8 cellular contexts compared by ENCODE assay signal in genomic region chr17:8118769-8119574, GRCh38. TPM values are rescaled to one million over a fixed set of nuclear protein-coding genes. Genes with fewer than 3 reads are reported as not detected.
DNase-seq lines count a peak whose midpoint lies in the region; ATAC-seq, FAIRE-seq and TF ChIP-seq lines count a peak whose summit lies in the region.

No MANE protein-coding gene starts in this region.

- RAD21 ChIA-PET in GM12878 (lab: Charles Lee; ENCODE audit: unreplicated experiment), result interaction anchor here (0.6 to 3.3 kb wide), 26 partner anchors 9 to 206 kb away, joined by 3 to 40 read pairs (median 8); partner anchors contain the start of genes AURKB, BORCS6, CNTROB and RANGRF

- no TSS peak for BruUV-seq in GM12878 (replicated peaks; lab: Mats Ljungman, UMichigan)

- peak overlapping the region; percentile 39 for H2AFZ ChIP-seq in GM12878 (ENCODE audit: control insufficient read depth, low read depth, low read length)

- H3K79me2 ChIP-seq in GM12878 (ENCODE audit: control insufficient read depth, insufficient read depth, low read length), result no peaks in the 10 kb centered on the region

- TF ChIP-seq POLR2A in GM12878 (IDR thresholded peaks at IDR 0.05; ENCODE audit: low read depth, low read length), result no peak

- H3K27me3 ChIP-seq in GM12878 (replicated peaks in 1 of 2; ENCODE audit: control insufficient read depth in 2 of 2, insufficient read depth in 2 of 2, low read length in 1 of 2), result peaks cover 3 to 9% of the 10 kb centered on the region in 2 experiments; a peak in 3 of 4 replicates
- no peaks in the 10 kb centered on the region for H3K27me3 ChIP-seq in aorta (ENCODE audit: control insufficient read depth in 1 of 2, insufficient read depth in 2 of 2, low read length in 1 of 2)

- in situ Hi-C loops in GM12878 (cut with MboI), result loop anchor here (5.0 kb wide), 1 partner anchor 178 kb away; the partner anchor contains the start of gene SLC25A35

- 2% methylated on average over 38 of the region's 38 CpGs for WGBS in GM12878 (ENCODE audit: insufficient coverage, insufficient replicate concordance, low lambda C conversion rate, missing lambda C conversion rate)
- 0 to 1% methylated on average over 38 of the region's 38 CpGs for WGBS in aorta, 2 donors

- H3K36me3 ChIP-seq in GM12878 (ENCODE audit: control insufficient read depth in 2 of 2, insufficient read depth in 2 of 2, low read length in 1 of 2) (no peaks in the 10 kb centered on the region), aorta (ENCODE audit: control insufficient read depth in 1 of 2, insufficient read depth in 2 of 2, low read length in 1 of 2) (no peaks in the 10 kb centered on the region)

- DNase-seq in ELF-1 (ENCODE audit: low read depth, low spot score) (peak; percentile 93), NCI-H2029 (lab: John Stamatoyannopoulos, UW) (peak; percentile 58), GM12878 (ENCODE audit: low read depth, low spot score) (peak; percentile 57), hippocampal formation (lab: John Stamatoyannopoulos, UW) (peak; percentile 74 to 83), retinal pigment epithelial cell (ENCODE audit: low read depth) (no peak), aorta (peak; percentile 90 to 96)

- intact Hi-C loops in GM12878 (cut with micrococcal nuclease; ENCODE audit: unreplicated experiment), result loop anchor here (1.0 to 5.0 kb wide), 4 partner anchors 38 to 103 kb away; no protein-coding TSS in a partner anchor
- intact Hi-C loops in aorta (cut with DNase I), result loop anchor here (1.0 to 10.0 kb wide), 4 partner anchors 20 to 103 kb away; no protein-coding TSS in a partner anchor

- FAIRE-seq in TTC549 (lab: Jason Lieb, UNC) (peak; percentile 38), GM12878 (lab: Jason Lieb, UNC) (peak; percentile 79)

- ATAC-seq in HG02642 (IDR thresholded peaks at IDR 0.05; ENCODE audit: poor library complexity, unreplicated experiment) (peak; percentile 46), GM12878 (peak; percentile 70), aorta (ENCODE audit: low FRiP score) (peak; percentile 85)

- SMC1A ChIA-PET in GM12878 (lab: Charles Lee; ENCODE audit: uncharacterized antibody, unreplicated experiment), result interaction anchor here (0.7 to 3.7 kb wide), 32 partner anchors 9 to 799 kb away, joined by 3 to 28 read pairs (median 5); partner anchors contain the start of genes BORCS6, RANGRF and SLC25A35

- H3K9ac ChIP-seq in GM12878 (ENCODE audit: control insufficient read depth, insufficient read depth, low read length), result 0 out of 2 replicates have a peak overlapping the region, but pooled peaks have one; percentile 1

- TF ChIP-seq EP300 in GM12878 (IDR thresholded peaks at IDR 0.05; ENCODE audit: borderline replicate concordance in 1 of 2, control insufficient read depth in 1 of 2, low read depth in 2 of 2, low read length in 2 of 2), result peak in 1 of 2 experiments; percentile 82; a peak in 1 of 4 replicates

- peak overlapping the region; percentile 67 for H3K4me2 ChIP-seq in GM12878 (ENCODE audit: control insufficient read depth, insufficient read depth)

- H3K4me3 ChIP-seq in GM12878, result peak overlapping the region; percentile 86
- peak overlapping the region; percentile 78 for H3K4me3 ChIP-seq in retinal pigment epithelial cell (ENCODE audit: low read length)
- H3K4me3 ChIP-seq in aorta (ENCODE audit: low read length in 2 of 2), result peak overlapping the region; percentile 20 to 39

- H3K9me3 ChIP-seq in GM12878 (replicated peaks; ENCODE audit: control insufficient read depth, insufficient read depth, low read length), result no peaks in the 10 kb centered on the region
- no peaks in the 10 kb centered on the region for H3K9me3 ChIP-seq in aorta (ENCODE audit: control insufficient read depth, low read length)

- CTCF ChIA-PET in GM12878 (lab: Yijun Ruan, JAX), result interaction anchor here (0.6 to 7.4 kb wide), 53 partner anchors 8 to 776 kb away, joined by 3 to 116 read pairs (median 5); partner anchors contain the start of genes BORCS6, CNTROB, CTC1 and NAA38

- H3K27ac ChIP-seq in GM12878 (ENCODE audit: control insufficient read depth, insufficient read depth) (peak overlapping the region; percentile 12; the same call in 1 of the 2 replicates), aorta (ENCODE audit: low read depth in 1 of 2, low read length in 2 of 2) (no peak overlapping the region)

- H4K20me1 ChIP-seq in GM12878 (ENCODE audit: control insufficient read depth, insufficient read depth), result no peaks in the 10 kb centered on the region

- POLR2A ChIA-PET in GM12878 (lab: Charles Lee), result interaction anchor here (0.6 to 3.1 kb wide), 27 partner anchors 13 to 900 kb away, joined by 3 to 28 read pairs (median 4); partner anchors contain the start of genes AURKB, CNTROB, PER1 and RANGRF

- peak; percentile 46 for TF ChIP-seq RAD21 in GM12878 (IDR thresholded peaks at IDR 0.05; ENCODE audit: insufficient read depth, low read depth, low read length)

- H3K4me1 ChIP-seq in GM12878 (ENCODE audit: control insufficient read depth, insufficient read depth, low read length) (peaks cover 26% of the 10 kb centered on the region), aorta (ENCODE audit: control insufficient read depth in 1 of 2, insufficient read depth in 2 of 2, low read length in 2 of 2) (no peaks in the 10 kb centered on the region)

- TF ChIP-seq CTCF in GM12878 (IDR thresholded peaks at IDR 0.05 in 2 of 3, conservative IDR thresholded peaks at IDR 0.05 in 1 of 3; ENCODE audit: control insufficient read depth in 2 of 3, extremely low read depth in 1 of 3, insufficient read depth in 1 of 3, low read depth in 3 of 3, low read length in 3 of 3), result peak; percentile 85 to 94 (median 93)
- TF ChIP-seq CTCF in retinal pigment epithelial cell (conservative IDR thresholded peaks at IDR 0.05; ENCODE audit: low read depth, low read length), result peak; percentile 91

RNA-seq across cellular contexts. Expression of gene ALOXE3, which starts 0.7 kb away (rescaled TPM):
- not detected in 2 replicates for total RNA-seq in GM12878 (2013; cell fraction: nucleolus; rRNA removed)
- total RNA-seq in GM12878 (2014; rRNA removed) (not detected in 2 replicates), GM12878 (2014; rRNA removed; fragmentation: Illumina TruSeq; extraction: Trizol) (not detected in 2 replicates), GM12878 (2021) (not detected in 2 replicates), aorta (not detected)
- polyA plus RNA-seq in GM12878 (2011; ENCODE audit: low read depth), result not detected
- polyA plus RNA-seq in GM12878 (2011; rRNA removed) (0.04 and 0.09 TPM in 2 replicates), GM12878 (2014; fragmentation: Illumina TruSeq; extraction: Trizol) (not detected in 2 replicates), GM12878 (2014; fragmentation: Nextera tagmentation; extraction: Ambion mirVana) (not detected), GM12878 (2014; rRNA removed) (not detected in 2 replicates), GM12878 (2016; fragmentation: Nextera tagmentation; extraction: Ambion mirVana) (not detected), aorta (not detected)
- 0.06 and 0.10 TPM in 2 replicates for polyA plus RNA-seq in GM12878 (2011; cell fraction: cytosol; rRNA removed)
- polyA plus RNA-seq in GM12878 (2011; cell fraction: nucleus; rRNA removed), result 0.04 TPM in 1 of 2 replicates, not detected in the other
- polyA plus RNA-seq in GM12878 (2012), result not detected in 2 replicates
- polyA minus RNA-seq in GM12878 (2011; rRNA and poly(A)+ RNA removed), result not detected in 2 replicates
- polyA minus RNA-seq in GM12878 (2011; cell fraction: cytosol; rRNA and poly(A)+ RNA removed), result not detected in 2 replicates
- polyA minus RNA-seq in GM12878 (2011; cell fraction: nucleus; rRNA and poly(A)+ RNA removed), result not detected in 2 replicates

RNA-seq across cellular contexts. Expression of gene HES7, which starts 4.9 kb away (rescaled TPM):
- total RNA-seq in GM12878 (2013; cell fraction: nucleolus; rRNA removed), result 1.8 and 2.2 TPM in 2 replicates
- 0.22 and 1.1 TPM in 2 replicates for total RNA-seq in GM12878 (2014; rRNA removed)
- total RNA-seq in GM12878 (2014; rRNA removed; fragmentation: Illumina TruSeq; extraction: Trizol), result 0.09 TPM in 1 of 2 replicates, not detected in the other
- total RNA-seq in GM12878 (2021), result 1.3 and 1.9 TPM in 2 replicates
- polyA plus RNA-seq in GM12878 (2011; ENCODE audit: low read depth), result not detected
- 0.27 and 0.38 TPM in 2 replicates for polyA plus RNA-seq in GM12878 (2011; rRNA removed)
- 0.34 and 0.84 TPM in 2 replicates for polyA plus RNA-seq in GM12878 (2011; cell fraction: cytosol; rRNA removed)
- polyA plus RNA-seq in GM12878 (2011; cell fraction: nucleus; rRNA removed), result 8.3 and 9.4 TPM in 2 replicates
- polyA plus RNA-seq in GM12878 (2012), result 0.65 and 0.66 TPM in 2 replicates
- polyA plus RNA-seq in GM12878 (2014; fragmentation: Illumina TruSeq; extraction: Trizol), result not detected in 2 replicates
- under 1 TPM in 1 of 2 experiments, not detected in 1; 0.07 TPM for polyA plus RNA-seq in GM12878 (2014; fragmentation: Nextera tagmentation; extraction: Ambion mirVana)
- polyA plus RNA-seq in GM12878 (2014; rRNA removed), result 0.87 and 1.3 TPM in 2 replicates
- under 1 TPM in 1 of 2 experiments, not detected in 1; 0.08 TPM for polyA plus RNA-seq in GM12878 (2016; fragmentation: Nextera tagmentation; extraction: Ambion mirVana)
- not detected in 2 replicates for polyA minus RNA-seq in GM12878 (2011; rRNA and poly(A)+ RNA removed)
- polyA minus RNA-seq in GM12878 (2011; cell fraction: cytosol; rRNA and poly(A)+ RNA removed), result not detected in 2 replicates
- polyA minus RNA-seq in GM12878 (2011; cell fraction: nucleus; rRNA and poly(A)+ RNA removed), result 0.36 and 0.48 TPM in 2 replicates
- under 1 TPM; 0.19 to 0.30 TPM for total RNA-seq in aorta
- 1 to 10 TPM in 1 of 2 donors, not detected in 1; 1.6 TPM for polyA plus RNA-seq in aorta

RNA-seq across cellular contexts. Expression of gene ALOX12B, which starts 31.5 kb away (rescaled TPM):
- total RNA-seq in GM12878 (2013; cell fraction: nucleolus; rRNA removed), result not detected in 2 replicates
- total RNA-seq in GM12878 (2014; rRNA removed) (0.17 TPM in 1 of 2 replicates, not detected in the other), GM12878 (2014; rRNA removed; fragmentation: Illumina TruSeq; extraction: Trizol) (not detected in 2 replicates), GM12878 (2021) (0.32 TPM in 1 of 2 replicates, not detected in the other), aorta (not detected)
- polyA plus RNA-seq in GM12878 (2011; ENCODE audit: low read depth), result not detected
- polyA plus RNA-seq in GM12878 (2011; rRNA removed) (not detected in 2 replicates), GM12878 (2014; fragmentation: Illumina TruSeq; extraction: Trizol) (not detected in 2 replicates), GM12878 (2014; fragmentation: Nextera tagmentation; extraction: Ambion mirVana) (not detected), GM12878 (2014; rRNA removed) (0.54 TPM in 1 of 2 replicates, not detected in the other), GM12878 (2016; fragmentation: Nextera tagmentation; extraction: Ambion mirVana) (not detected), aorta (under 1 TPM in 1 of 2 donors, not detected in 1; 0.25 TPM)
- 0.34 TPM in 1 of 2 replicates, not detected in the other for polyA plus RNA-seq in GM12878 (2011; cell fraction: cytosol; rRNA removed)
- polyA plus RNA-seq in GM12878 (2011; cell fraction: nucleus; rRNA removed), result 0.27 TPM in 1 of 2 replicates, not detected in the other
- 0.34 TPM in 1 of 2 replicates, not detected in the other for polyA plus RNA-seq in GM12878 (2012)
- not detected in 2 replicates for polyA minus RNA-seq in GM12878 (2011; rRNA and poly(A)+ RNA removed)
- polyA minus RNA-seq in GM12878 (2011; cell fraction: cytosol; rRNA and poly(A)+ RNA removed), result not detected in 2 replicates
- not detected in 2 replicates for polyA minus RNA-seq in GM12878 (2011; cell fraction: nucleus; rRNA and poly(A)+ RNA removed)

RNA-seq across cellular contexts. Expression of gene PER1, which starts 33.2 kb away (rescaled TPM):
- total RNA-seq in GM12878 (2013; cell fraction: nucleolus; rRNA removed), result 64.5 and 73.5 TPM in 2 replicates
- total RNA-seq in GM12878 (2014; rRNA removed) (4.9 and 5.5 TPM in 2 replicates), GM12878 (2014; rRNA removed; fragmentation: Illumina TruSeq; extraction: Trizol) (1.9 and 2.2 TPM in 2 replicates), GM12878 (2021) (19.9 and 25.1 TPM in 2 replicates), aorta (100 to 1,000 TPM; 100 to 297 TPM)
- polyA plus RNA-seq in GM12878 (2011; ENCODE audit: low read depth), result 22.0 TPM
- polyA plus RNA-seq in GM12878 (2011; rRNA removed) (3.6 and 8.6 TPM in 2 replicates), GM12878 (2014; fragmentation: Illumina TruSeq; extraction: Trizol) (0.81 and 4.1 TPM in 2 replicates), GM12878 (2014; fragmentation: Nextera tagmentation; extraction: Ambion mirVana) (under 1 TPM; 0.02 to 0.26 TPM), GM12878 (2014; rRNA removed) (8.6 and 12.4 TPM in 2 replicates), GM12878 (2016; fragmentation: Nextera tagmentation; extraction: Ambion mirVana) (1 to 10 TPM; 5.3 to 6.7 TPM), aorta (100 to 1,000 TPM in 1 of 2 donors, 10 to 100 TPM in 1; 34.3 to 246 TPM)
- 9.8 and 13.3 TPM in 2 replicates for polyA plus RNA-seq in GM12878 (2011; cell fraction: cytosol; rRNA removed)
- polyA plus RNA-seq in GM12878 (2011; cell fraction: nucleus; rRNA removed), result 98.4 and 119 TPM in 2 replicates
- 25.3 and 40.9 TPM in 2 replicates for polyA plus RNA-seq in GM12878 (2012)
- 12.9 and 25.3 TPM in 2 replicates for polyA minus RNA-seq in GM12878 (2011; rRNA and poly(A)+ RNA removed)
- 13.7 and 18.7 TPM in 2 replicates for polyA minus RNA-seq in GM12878 (2011; cell fraction: cytosol; rRNA and poly(A)+ RNA removed)
- 39.8 and 46.7 TPM in 2 replicates for polyA minus RNA-seq in GM12878 (2011; cell fraction: nucleus; rRNA and poly(A)+ RNA removed)

RNA-seq across cellular contexts. Expression of gene VAMP2, which starts 43.8 kb away (rescaled TPM):
- 27.6 and 28.5 TPM in 2 replicates for total RNA-seq in GM12878 (2013; cell fraction: nucleolus; rRNA removed)
- total RNA-seq in GM12878 (2014; rRNA removed), result 3.8 and 4.7 TPM in 2 replicates
- 6.1 and 6.4 TPM in 2 replicates for total RNA-seq in GM12878 (2014; rRNA removed; fragmentation: Illumina TruSeq; extraction: Trizol)
- total RNA-seq in GM12878 (2021), result 25.1 and 27.8 TPM in 2 replicates
- 33.4 TPM for polyA plus RNA-seq in GM12878 (2011; ENCODE audit: low read depth)
- 18.8 and 24.9 TPM in 2 replicates for polyA plus RNA-seq in GM12878 (2011; rRNA removed)
- polyA plus RNA-seq in GM12878 (2011; cell fraction: cytosol; rRNA removed), result 22.6 and 33.1 TPM in 2 replicates
- polyA plus RNA-seq in GM12878 (2011; cell fraction: nucleus; rRNA removed), result 68.3 and 69.6 TPM in 2 replicates
- 45.8 and 62.7 TPM in 2 replicates for polyA plus RNA-seq in GM12878 (2012)
- 35.2 and 40.8 TPM in 2 replicates for polyA plus RNA-seq in GM12878 (2014; fragmentation: Illumina TruSeq; extraction: Trizol)
- 1 to 10 TPM; 3.0 to 6.3 TPM for polyA plus RNA-seq in GM12878 (2014; fragmentation: Nextera tagmentation; extraction: Ambion mirVana)
- 25.0 and 25.3 TPM in 2 replicates for polyA plus RNA-seq in GM12878 (2014; rRNA removed)
- polyA plus RNA-seq in GM12878 (2016; fragmentation: Nextera tagmentation; extraction: Ambion mirVana), result 10 to 100 TPM; 25.0 to 28.0 TPM
- polyA minus RNA-seq in GM12878 (2011; rRNA and poly(A)+ RNA removed), result 7.0 and 9.0 TPM in 2 replicates
- polyA minus RNA-seq in GM12878 (2011; cell fraction: cytosol; rRNA and poly(A)+ RNA removed), result 7.4 and 9.2 TPM in 2 replicates
- polyA minus RNA-seq in GM12878 (2011; cell fraction: nucleus; rRNA and poly(A)+ RNA removed), result 12.8 and 17.6 TPM in 2 replicates
- 10 to 100 TPM; 73.4 to 80.8 TPM for total RNA-seq in aorta
- polyA plus RNA-seq in aorta, result 100 to 1,000 TPM in 1 of 2 donors, 10 to 100 TPM in 1; 59.7 to 105 TPM

Comparison
In these comparisons a context has a peak if more than half of its experiments do, and no peak if none do; other contexts are left out.
1. H3K4me3 ChIP-seq: peak in every context shown above with its lines; median percentile 86 in GM12878; 78 in retinal pigment epithelial cell; 30 in aorta.